ENCODE assay signal across 16 cellular contexts in genomic region chr12:71655907-71656306, GRCh38. TPM values are rescaled to one million over a fixed set of nuclear protein-coding genes. Genes with fewer than 3 reads are reported as not detected.
DNase-seq lines count a peak whose midpoint lies in the region; ATAC-seq and TF ChIP-seq lines count a peak whose summit lies in the region.
"Had no signal": no experiment of that assay in that cellular context is flagged by ENCODE, and none has a peak within 500 bp of the region (broad histone marks: within the 10 kb centered on the region; RNA-seq: fewer than 3 reads in every experiment).

No MANE protein-coding gene starts in this region.

- TF ChIP-seq CTCF in SU-DHL-6 (IDR thresholded peaks at IDR 0.05; ENCODE audit: insufficient read depth, low read length, poor library complexity, severe bottlenecking), result no peak
- no peak for TF ChIP-seq CTCF in chondrocyte (IDR thresholded peaks at IDR 0.05)

- H3K4me1 Mint-ChIP-seq in activated naive CD4-positive, alpha-beta T cell treated with anti-CD3 and anti-CD28 coated beads, Interleukin-2, amount 50 U/mL, for 24 hours, result peaks cover 53% of the 10 kb centered on the region
- peaks cover 41% of the 10 kb centered on the region for H3K4me1 Mint-ChIP-seq in chondrocyte (ENCODE audit: low read depth)
- peaks cover 20 to 32% of the 10 kb centered on the region in 2 donors for H3K4me1 Mint-ChIP-seq in stimulated activated naive B cell treated with anti-CD40 and anti-IgM and Interleukin-4, amounts not matched to agents 10 μg/mL and 1 μg/mL and 100 μg/mL, for 72 hours

- H3K4me2 ChIP-seq in SU-DHL-6 (ENCODE audit: low read depth, low read length, poor library complexity, severe bottlenecking), result peak overlapping the region; percentile 4

- H3F3A ChIP-seq in SU-DHL-6 (ENCODE audit: insufficient read depth), result peaks cover 5% of the 10 kb centered on the region; the same call in 1 of the 2 replicates

- H3K79me2 ChIP-seq in SU-DHL-6 (ENCODE audit: insufficient read depth, low read length), result peaks cover 70% of the 10 kb centered on the region

- H3K27me3 ChIP-seq in SU-DHL-6 (ENCODE audit: low read length), result no peaks in the 10 kb centered on the region

- DNase-seq in activated naive CD4-positive, alpha-beta T cell (lab: John Stamatoyannopoulos, UW), result no peak
- DNase-seq in chondrocyte (ENCODE audit: low spot score) (no peak), NCI-H1092 treated with DMSO at 0.1 percent for 48 hours (lab: John Stamatoyannopoulos, UW) (no peak), inferior parietal cortex (ENCODE audit: extremely low spot score) (no peak)
- DNase-seq in stimulated activated naive B cell treated with anti-CD40 and anti-IgM and Interleukin-4, amounts not matched to agents 10 μg/mL and 1 μg/mL and 100 μg/mL, for 72 hours, result no peak
- DNase-seq: activated CD4-positive, CD25-positive, alpha-beta regulatory T cell treated with anti-CD3 and anti-CD28 coated beads, Interleukin-2, amount 50 U/mL, for 72 hours; activated effector memory CD4-positive, alpha-beta T cell treated with anti-CD3 and anti-CD28 coated beads, Interleukin-2, amount 50 U/mL, for 16 hours; effector memory CD4-positive, alpha-beta T cell; KBM-7; NCI-H1417 treated with DMSO at 0.1 percent for 48 hours; RPMI8226 had no signal

- peak overlapping the region; percentile 82 for H3K4me3 Mint-ChIP-seq in activated naive CD4-positive, alpha-beta T cell treated with anti-CD3 and anti-CD28 coated beads, Interleukin-2, amount 50 U/mL, for 24 hours
- H3K4me3 Mint-ChIP-seq in chondrocyte (ENCODE audit: unreplicated experiment), result no peak overlapping the region
- peak overlapping the region; percentile 51 for H3K4me3 Mint-ChIP-seq in stimulated activated naive B cell treated with anti-CD40 and anti-IgM and Interleukin-4, amounts not matched to agents 10 μg/mL and 1 μg/mL and 100 μg/mL, for 72 hours

- no peak overlapping the region for H3K27ac ChIP-seq in SU-DHL-6 (ENCODE audit: low read depth, low read length)

- no peaks in the 10 kb centered on the region for H3K9me3 ChIP-seq in SU-DHL-6 (ENCODE audit: insufficient read depth, low read length)

- ATAC-seq in stimulated activated naive B cell treated with anti-CD40 and anti-IgM and Interleukin-4, amounts not matched to agents 10 μg/mL and 1 μg/mL and 100 μg/mL, for 72 hours (replicated peaks), result no peak
- no peak for ATAC-seq in GM21717 (IDR thresholded peaks at IDR 0.05; ENCODE audit: unreplicated experiment)
- ATAC-seq: left lobe of liver had no signal

- no peak overlapping the region for H3K4me3 ChIP-seq in SU-DHL-6 (ENCODE audit: insufficient read depth, low read length, poor library complexity, severe bottlenecking)

- peaks cover 30% of the 10 kb centered on the region for H3K36me3 Mint-ChIP-seq in activated naive CD4-positive, alpha-beta T cell treated with anti-CD3 and anti-CD28 coated beads, Interleukin-2, amount 50 U/mL, for 24 hours
- H3K36me3 Mint-ChIP-seq in chondrocyte (ENCODE audit: low read depth), result peaks cover 37% of the 10 kb centered on the region
- peaks cover 13 to 21% of the 10 kb centered on the region in 2 donors for H3K36me3 Mint-ChIP-seq in stimulated activated naive B cell treated with anti-CD40 and anti-IgM and Interleukin-4, amounts not matched to agents 10 μg/mL and 1 μg/mL and 100 μg/mL, for 72 hours

- H3K27ac Mint-ChIP-seq in activated naive CD4-positive, alpha-beta T cell treated with anti-CD3 and anti-CD28 coated beads, Interleukin-2, amount 50 U/mL, for 24 hours, result no peak overlapping the region
- H3K27ac Mint-ChIP-seq in chondrocyte (ENCODE audit: unreplicated experiment), result peak overlapping the region; percentile 42
- H3K27ac Mint-ChIP-seq in stimulated activated naive B cell treated with anti-CD40 and anti-IgM and Interleukin-4, amounts not matched to agents 10 μg/mL and 1 μg/mL and 100 μg/mL, for 72 hours, result no peak overlapping the region
- H3K27ac Mint-ChIP-seq: progenitor cell of endocrine pancreas had no signal

- no peak overlapping the region for H3K9ac ChIP-seq in SU-DHL-6 (ENCODE audit: low read length)

- no peaks in the 10 kb centered on the region for H4K20me1 ChIP-seq in SU-DHL-6 (ENCODE audit: low read depth, low read length)

- H3K9me2 ChIP-seq in SU-DHL-6 (replicated peaks; ENCODE audit: insufficient read depth, low read length), result no peaks in the 10 kb centered on the region

- H3K27me3 Mint-ChIP-seq in activated naive CD4-positive, alpha-beta T cell treated with anti-CD3 and anti-CD28 coated beads, Interleukin-2, amount 50 U/mL, for 24 hours, result no peaks in the 10 kb centered on the region
- no peaks in the 10 kb centered on the region for H3K27me3 Mint-ChIP-seq in chondrocyte (ENCODE audit: low read depth)
- H3K27me3 Mint-ChIP-seq in stimulated activated naive B cell treated with anti-CD40 and anti-IgM and Interleukin-4, amounts not matched to agents 10 μg/mL and 1 μg/mL and 100 μg/mL, for 72 hours, result no peaks in the 10 kb centered on the region
- H3K27me3 Mint-ChIP-seq: progenitor cell of endocrine pancreas had no signal

- H2AFZ ChIP-seq in SU-DHL-6 (ENCODE audit: low read depth, low read length, severe bottlenecking), result no peak overlapping the region

- no peaks in the 10 kb centered on the region for H3K9me3 Mint-ChIP-seq in activated naive CD4-positive, alpha-beta T cell treated with anti-CD3 and anti-CD28 coated beads, Interleukin-2, amount 50 U/mL, for 24 hours
- H3K9me3 Mint-ChIP-seq in chondrocyte (ENCODE audit: low read depth), result no peaks in the 10 kb centered on the region
- H3K9me3 Mint-ChIP-seq in stimulated activated naive B cell treated with anti-CD40 and anti-IgM and Interleukin-4, amounts not matched to agents 10 μg/mL and 1 μg/mL and 100 μg/mL, for 72 hours, result no peaks in the 10 kb centered on the region

- H3K36me3 ChIP-seq in SU-DHL-6 (ENCODE audit: low read length), result peaks cover 80% of the 10 kb centered on the region

RNA-seq across cellular contexts. Expression of gene ZFC3H1, which starts 7.7 kb away (rescaled TPM):
- total RNA-seq in chondrocyte, result 36.7 to 62.6 TPM (median 39.6 TPM) in 3 replicates

RNA-seq across cellular contexts. Expression of gene THAP2, which starts 8.2 kb away (rescaled TPM):
- total RNA-seq in chondrocyte, result 4.8 to 5.9 TPM (median 5.2 TPM) in 3 replicates

RNA-seq across cellular contexts. Expression of gene TMEM19, which starts 30.0 kb away (rescaled TPM):
- 25.7 to 35.0 TPM (median 27.5 TPM) in 3 replicates for total RNA-seq in chondrocyte
